In genomic region chr2:231397011-231397927, GRCh38 we compare ENCODE assay signal across 10 cellular contexts. TPM values are rescaled to one million over a fixed set of nuclear protein-coding genes. Genes with fewer than 3 reads are reported as not detected.
DNase-seq lines count a peak whose midpoint lies in the region; TF ChIP-seq lines count a peak whose summit lies in the region.
"Had no signal": no experiment of that assay in that cellular context is flagged by ENCODE, and none has a peak within 500 bp of the region (broad histone marks: within the 10 kb centered on the region; RNA-seq: fewer than 3 reads in every experiment).

No MANE protein-coding gene starts in this region.

- H3K4me3 ChIP-seq in PC-9 (peak overlapping the region; percentile 69; the same call in 1 of the 2 replicates), spleen (peak overlapping the region in 1 of 8 donors; percentile 80)

- intact Hi-C loops in PC-9 (cut with micrococcal nuclease; ENCODE audit: unreplicated experiment) = loop anchor here (5.0 kb wide), 1 partner anchor 50 kb away; no protein-coding TSS in a partner anchor
- intact Hi-C loops in spleen (cut with DNase I; ENCODE audit: low total_unique reads) = no loop called here

- no peak for TF ChIP-seq CTCF in PC-9 (conservative IDR thresholded peaks at IDR 0.05)
- no peak for TF ChIP-seq CTCF in glutamatergic neuron (IDR thresholded peaks at IDR 0.05; ENCODE audit: partially characterized antibody, unreplicated experiment)
- TF ChIP-seq CTCF in spleen (IDR thresholded peaks at IDR 0.05 in 8 of 11, conservative IDR thresholded peaks at IDR 0.05 in 3 of 11) = no peak
- TF ChIP-seq CTCF in GM10248 (IDR thresholded peaks at IDR 0.05; ENCODE audit: control extremely low read depth, extremely low read depth, low read depth, missing control alignments) = no peak

- H3K27me3 Mint-ChIP-seq in glutamatergic neuron (ENCODE audit: unreplicated experiment) = peaks cover 16% of the 10 kb centered on the region

- H3K4me3 Mint-ChIP-seq in glutamatergic neuron (ENCODE audit: unreplicated experiment) = no peak overlapping the region

- H3K4me1 ChIP-seq in PC-9 (replicated peaks; ENCODE audit: insufficient read depth) = peaks cover 42% of the 10 kb centered on the region
- peaks cover 8 to 81% (median 52%) of the 10 kb centered on the region in 6 donors for H3K4me1 ChIP-seq in spleen

- TSS peak; percentile 18 for BruUV-seq in PC-9 (replicated peaks; lab: Mats Ljungman, UMichigan)

- H4K20me1 ChIP-seq in PC-9 (ENCODE audit: insufficient read depth) = no peaks in the 10 kb centered on the region

- H3F3A ChIP-seq in PC-9 (ENCODE audit: insufficient read depth, low read depth) = peaks cover 10% of the 10 kb centered on the region

- H3K36me3 Mint-ChIP-seq in glutamatergic neuron (ENCODE audit: unreplicated experiment) = no peaks in the 10 kb centered on the region

- H3K27ac ChIP-seq in PC-9 (peak overlapping the region; percentile 59), spleen (peak overlapping the region in 1 of 8 donors; percentile 88)

- H3K27me3 ChIP-seq in PC-9 (ENCODE audit: insufficient read depth, low read depth) = no peaks in the 10 kb centered on the region
- peaks cover 0 to 24% (median 4%) of the 10 kb centered on the region in 7 donors for H3K27me3 ChIP-seq in spleen (replicated peaks in 1 of 7)

- peaks cover 9% of the 10 kb centered on the region for H3K79me2 ChIP-seq in PC-9 (ENCODE audit: low read depth)

- POLR2A ChIA-PET in PC-9 (lab: Charles Lee; ENCODE audit: unreplicated experiment) = interaction anchor here (0.5 to 0.7 kb wide), 2 partner anchors 33 to 280 kb away, joined by 3 to 18 read pairs; no protein-coding TSS in a partner anchor
- POLR2A ChIA-PET in GM10248 (lab: Yijun Ruan, JAX) = no interaction called here

- WGBS in spleen, 5 donors = 87 to 93% (median 89%) methylated on average over 20 to 22 of the region's 22 CpGs

- H3K4me2 ChIP-seq in PC-9 = peak overlapping the region; percentile 72

- no peak overlapping the region for H2AFZ ChIP-seq in PC-9

- CTCF ChIA-PET in PC-9 (lab: Charles Lee) = interaction anchor here (0.6 to 0.7 kb wide), 2 partner anchors 75 to 304 kb away, joined by 8 to 9 read pairs; no protein-coding TSS in a partner anchor
- CTCF ChIA-PET in GM10248 (lab: Yijun Ruan, JAX) = interaction anchor here (0.8 to 5.2 kb wide), 9 partner anchors 9 to 573 kb away, joined by 3 to 62 read pairs (median 8); no protein-coding TSS in a partner anchor

- no peaks in the 10 kb centered on the region for H3K36me3 ChIP-seq in PC-9 (ENCODE audit: low read depth)
- H3K36me3 ChIP-seq in spleen = peaks cover 0 to 23% (median 5%) of the 10 kb centered on the region in 6 donors
- H3K36me3 ChIP-seq: uterus had no signal

- no peak for TF ChIP-seq POLR2A in spleen (IDR thresholded peaks at IDR 0.05)

- no peaks in the 10 kb centered on the region for H3K9me2 ChIP-seq in PC-9 (ENCODE audit: insufficient read depth)

- no peaks in the 10 kb centered on the region for H3K4me1 Mint-ChIP-seq in glutamatergic neuron (ENCODE audit: low read depth, unreplicated experiment)

- H3K27ac Mint-ChIP-seq in glutamatergic neuron (ENCODE audit: unreplicated experiment) = peak overlapping the region; percentile 17

- peak; percentile 48 for DNase-seq in activated CD4-positive, alpha-beta T cell treated with anti-CD3 and anti-CD28 coated beads for 48 hours
- DNase-seq in activated CD4-positive, alpha-beta T cell treated with anti-CD3 and anti-CD28 coated beads, Interleukin-2, amount 50 U/mL, for 1 hour = no peak
- DNase-seq in PC-9 = peak; percentile 26 to 75
- DNase-seq in glutamatergic neuron = no peak
- DNase-seq in spleen = peak; percentile 59
- DNase-seq in NCI-H146 (lab: John Stamatoyannopoulos, UW) = no peak
- DNase-seq in GM10248 (ENCODE audit: extremely low spot score) = no peak
- no peak for DNase-seq in Kasumi-1 (lab: John Stamatoyannopoulos, UW)
- DNase-seq: NCI-H748 treated with DMSO at 0.1 percent for 48 hours, uterus had no signal

- peaks cover 2% of the 10 kb centered on the region for H3K9me3 Mint-ChIP-seq in glutamatergic neuron (ENCODE audit: unreplicated experiment)

- H3K9me3 ChIP-seq in PC-9 (ENCODE audit: insufficient read depth, low read depth) = no peaks in the 10 kb centered on the region
- H3K9me3 ChIP-seq in spleen = no peaks in the 10 kb centered on the region
- H3K9me3 ChIP-seq: uterus had no signal

RNA-seq across cellular contexts. Expression of gene B3GNT7, which starts 1.8 kb away (rescaled TPM):
- 14.0 and 25.8 TPM in 2 replicates for total RNA-seq in PC-9 (2021)
- total RNA-seq in glutamatergic neuron (ENCODE audit: unreplicated experiment) = 0.27 TPM
- total RNA-seq in spleen = 10 to 100 TPM; 10.7 to 17.5 (median 11.9) TPM
- 1 to 10 TPM in 2 of 3 donors, under 1 TPM in 1; 0.96 to 1.7 (median 1.4) TPM for polyA plus RNA-seq in spleen

Comparison
In these comparisons a context has a peak if more than half of its experiments do, and no peak if none do; other contexts are left out.
1. DNase-seq: peak in activated CD4-positive, alpha-beta T cell treated with anti-CD3 and anti-CD28 coated beads for 48 hours (single experiment), PC-9 (2 of 2) and spleen (single experiment); none in activated CD4-positive, alpha-beta T cell treated with anti-CD3 and anti-CD28 coated beads, Interleukin-2, amount 50 U/mL, for 1 hour (single experiment), glutamatergic neuron (single experiment), NCI-H146 (single experiment), GM10248 (single experiment) and Kasumi-1 (0 of 2).